ENCODE assay signal across 2 cellular contexts in the genomic region with DNA sequence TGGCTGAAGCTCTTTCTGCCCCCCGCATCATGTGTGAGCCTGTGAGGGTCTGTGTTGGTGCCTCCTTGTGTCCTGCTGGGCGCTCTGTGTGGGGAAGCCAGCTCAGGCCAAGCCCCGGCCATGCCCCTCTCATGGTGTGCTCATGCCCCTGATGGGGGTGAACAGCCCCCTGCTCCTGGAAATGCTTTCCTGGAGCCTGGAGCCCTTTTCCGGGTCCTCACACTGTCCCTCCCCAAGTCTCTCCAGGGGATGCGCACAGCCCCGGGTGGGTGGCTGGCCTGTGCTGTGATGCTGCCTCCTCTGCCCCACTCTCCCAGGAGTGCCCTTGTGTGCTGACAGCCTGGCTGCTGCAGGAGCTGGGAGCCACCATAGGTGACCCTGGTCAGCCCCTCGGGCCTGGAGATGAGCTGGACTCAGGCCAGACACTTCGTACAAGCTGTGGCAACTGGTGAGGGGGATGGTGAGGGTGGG.
TF ChIP-seq lines count a peak whose summit lies in the region.

No MANE protein-coding gene starts in this region.

TF ChIP-seq in SK-N-SH, 30 proteins besides CTCF, POLR2A, EP300 and RAD21 (continued from another document):
- no peak for TF ChIP-seq FOXM1 (IDR thresholded peaks at IDR 0.05; ENCODE audit: low read depth)
- TF ChIP-seq MEF2A (IDR thresholded peaks at IDR 0.05; ENCODE audit: borderline replicate concordance, low read depth), result no peak
- TF ChIP-seq FOXJ3 (CRISPR knock-in tag; IDR thresholded peaks at IDR 0.05), result no peak
- no peak for TF ChIP-seq TCF12 (IDR thresholded peaks at IDR 0.05)
- TF ChIP-seq GATA2 (CRISPR knock-in tag; IDR thresholded peaks at IDR 0.05), result no peak
- TF ChIP-seq RFX5 (IDR thresholded peaks at IDR 0.05; ENCODE audit: low read length), result no peak
- TF ChIP-seq, protein P1, sequence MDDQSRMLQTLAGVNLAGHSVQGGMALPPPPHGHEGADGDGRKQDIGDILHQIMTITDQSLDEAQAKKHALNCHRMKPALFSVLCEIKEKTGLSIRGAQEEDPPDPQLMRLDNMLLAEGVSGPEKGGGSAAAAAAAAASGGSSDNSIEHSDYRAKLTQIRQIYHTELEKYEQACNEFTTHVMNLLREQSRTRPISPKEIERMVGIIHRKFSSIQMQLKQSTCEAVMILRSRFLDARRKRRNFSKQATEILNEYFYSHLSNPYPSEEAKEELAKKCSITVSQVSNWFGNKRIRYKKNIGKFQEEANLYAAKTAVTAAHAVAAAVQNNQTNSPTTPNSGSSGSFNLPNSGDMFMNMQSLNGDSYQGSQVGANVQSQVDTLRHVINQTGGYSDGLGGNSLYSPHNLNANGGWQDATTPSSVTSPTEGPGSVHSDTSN (IDR thresholded peaks at IDR 0.05), result no peak
- TF ChIP-seq, protein P2, sequence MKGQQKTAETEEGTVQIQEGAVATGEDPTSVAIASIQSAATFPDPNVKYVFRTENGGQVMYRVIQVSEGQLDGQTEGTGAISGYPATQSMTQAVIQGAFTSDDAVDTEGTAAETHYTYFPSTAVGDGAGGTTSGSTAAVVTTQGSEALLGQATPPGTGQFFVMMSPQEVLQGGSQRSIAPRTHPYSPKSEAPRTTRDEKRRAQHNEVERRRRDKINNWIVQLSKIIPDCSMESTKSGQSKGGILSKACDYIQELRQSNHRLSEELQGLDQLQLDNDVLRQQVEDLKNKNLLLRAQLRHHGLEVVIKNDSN (IDR thresholded peaks at IDR 0.05; ENCODE audit: borderline replicate concordance, low read depth), result no peak
- no peak for TF ChIP-seq YY1 (IDR thresholded peaks at IDR 0.05; ENCODE audit: low read depth)
- no peak for TF ChIP-seq NRF1 (IDR thresholded peaks at IDR 0.05; ENCODE audit: low read depth, low read length)
- TF ChIP-seq TEAD4 (IDR thresholded peaks at IDR 0.05; ENCODE audit: borderline replicate concordance, insufficient read depth), result no peak
- TF ChIP-seq, protein P3, sequence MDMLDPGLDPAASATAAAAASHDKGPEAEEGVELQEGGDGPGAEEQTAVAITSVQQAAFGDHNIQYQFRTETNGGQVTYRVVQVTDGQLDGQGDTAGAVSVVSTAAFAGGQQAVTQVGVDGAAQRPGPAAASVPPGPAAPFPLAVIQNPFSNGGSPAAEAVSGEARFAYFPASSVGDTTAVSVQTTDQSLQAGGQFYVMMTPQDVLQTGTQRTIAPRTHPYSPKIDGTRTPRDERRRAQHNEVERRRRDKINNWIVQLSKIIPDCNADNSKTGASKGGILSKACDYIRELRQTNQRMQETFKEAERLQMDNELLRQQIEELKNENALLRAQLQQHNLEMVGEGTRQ (IDR thresholded peaks at IDR 0.05; ENCODE audit: borderline replicate concordance, low read depth, low read length), result no peak
- TF ChIP-seq JUND (IDR thresholded peaks at IDR 0.05), result no peak
- TF ChIP-seq SMC3 (IDR thresholded peaks at IDR 0.05; ENCODE audit: low read depth, low read length), result no peak
- TF ChIP-seq IRF3 (IDR thresholded peaks at IDR 0.05; ENCODE audit: low read depth, low read length), result no peak
- TF ChIP-seq NFIC (IDR thresholded peaks at IDR 0.05; ENCODE audit: borderline replicate concordance), result no peak
- TF ChIP-seq POLR2AphosphoS5 (IDR thresholded peaks at IDR 0.05; ENCODE audit: low read depth, low read length), result no peak
- no peak for TF ChIP-seq ELF1 (IDR thresholded peaks at IDR 0.05)

TF ChIP-seq in SK-N-SH treated with all-trans-retinoic acid at 6 μM for 48 hours, 23 proteins besides CTCF, POLR2A, EP300 and RAD21 (continued from another document):
- TF ChIP-seq POU6F1 (CRISPR knock-in tag; IDR thresholded peaks at IDR 0.05; ENCODE audit: borderline replicate concordance, low read depth) (no peak), ZNF8 (CRISPR knock-in tag; IDR thresholded peaks at IDR 0.05) (no peak), ESRRG (CRISPR knock-in tag; IDR thresholded peaks at IDR 0.05) (no peak), ZFP3 (CRISPR knock-in tag; IDR thresholded peaks at IDR 0.05) (no peak), PATZ1 (CRISPR knock-in tag; IDR thresholded peaks at IDR 0.05; ENCODE audit: borderline replicate concordance) (no peak), RARB (CRISPR knock-in tag; IDR thresholded peaks at IDR 0.05) (no peak), CSRNP3 (CRISPR knock-in tag; IDR thresholded peaks at IDR 0.05) (no peak), TOX (CRISPR knock-in tag; IDR thresholded peaks at IDR 0.05; ENCODE audit: borderline replicate concordance) (no peak), ZNF70 (CRISPR knock-in tag; IDR thresholded peaks at IDR 0.05) (no peak), ZFP30 (CRISPR knock-in tag; IDR thresholded peaks at IDR 0.05) (no peak), CREB5 (CRISPR knock-in tag; IDR thresholded peaks at IDR 0.05; ENCODE audit: low read depth) (no peak), SNAI2 (CRISPR knock-in tag; IDR thresholded peaks at IDR 0.05) (no peak), ZNF565 (CRISPR knock-in tag; conservative IDR thresholded peaks at IDR 0.05; ENCODE audit: low read depth) (no peak), TCF4 (CRISPR knock-in tag; IDR thresholded peaks at IDR 0.05; ENCODE audit: borderline replicate concordance) (no peak), ARNTL (CRISPR knock-in tag; IDR thresholded peaks at IDR 0.05; ENCODE audit: borderline replicate concordance, low read depth) (no peak), BACH2 (CRISPR knock-in tag; IDR thresholded peaks at IDR 0.05; ENCODE audit: borderline replicate concordance) (no peak), OSR1 (CRISPR knock-in tag; IDR thresholded peaks at IDR 0.05) (no peak)
